In genomic region chr20:17631576-17632319, GRCh38 we compare ENCODE assay signal across 1 cellular context.
TF ChIP-seq lines count a peak whose summit lies in the region.

No MANE protein-coding gene starts in this region.

TF ChIP-seq in HepG2, 621 proteins besides CTCF, POLR2A, EP300 and RAD21 (continues in another document):
- TF ChIP-seq DR1 (CRISPR knock-in tag; IDR thresholded peaks at IDR 0.05) (0 out of 2 replicates have a peak, but pooled peaks have one; percentile 26), MXD1 (CRISPR knock-in tag; IDR thresholded peaks at IDR 0.05) (no peak), CCDC6 (CRISPR knock-in tag; IDR thresholded peaks at IDR 0.05) (no peak), ATM (IDR thresholded peaks at IDR 0.05; ENCODE audit: borderline replicate concordance) (no peak), CHD2 (IDR thresholded peaks at IDR 0.05; ENCODE audit: low read depth, low read length) (no peak), GABPA (IDR thresholded peaks at IDR 0.05; ENCODE audit: low read depth, low read length) (no peak), GABPA (CRISPR knock-in tag; IDR thresholded peaks at IDR 0.05; ENCODE audit: low read depth) (no peak), PRMT3 (CRISPR knock-in tag; IDR thresholded peaks at IDR 0.05; ENCODE audit: borderline replicate concordance, low read depth) (no peak), TFE3 (CRISPR knock-in tag; IDR thresholded peaks at IDR 0.05) (no peak), HDAC6 (IDR thresholded peaks at IDR 0.05; ENCODE audit: low read depth, low read length) (no peak), PCBP2 (optimal IDR thresholded peaks at IDR 0.05; ENCODE audit: low read depth, low read length, poor library complexity, severe bottlenecking) (no peak), KDM1A (CRISPR knock-in tag; IDR thresholded peaks at IDR 0.05) (peak; percentile 58; the same call in 1 of the 2 replicates), PITX1 (CRISPR knock-in tag; IDR thresholded peaks at IDR 0.05) (no peak), ZNF317 (CRISPR knock-in tag; IDR thresholded peaks at IDR 0.05) (no peak), ZMYM4 (CRISPR knock-in tag; IDR thresholded peaks at IDR 0.05) (no peak), ATAD3A (CRISPR knock-in tag; IDR thresholded peaks at IDR 0.05) (no peak), SRF (IDR thresholded peaks at IDR 0.05; ENCODE audit: low read depth, low read length) (no peak), HNF4A (CRISPR knock-in tag; IDR thresholded peaks at IDR 0.05) (peak; percentile 59), ZNF589 (CRISPR knock-in tag; conservative IDR thresholded peaks at IDR 0.05) (no peak), ZNF740 (CRISPR knock-in tag; IDR thresholded peaks at IDR 0.05) (no peak), ZNF749 (CRISPR knock-in tag; IDR thresholded peaks at IDR 0.05; ENCODE audit: borderline replicate concordance) (no peak), ZNF768 (CRISPR knock-in tag; IDR thresholded peaks at IDR 0.05) (0 out of 2 replicates have a peak, but pooled peaks have one; percentile 25), EEA1 (CRISPR knock-in tag; IDR thresholded peaks at IDR 0.05; ENCODE audit: borderline replicate concordance) (no peak), ZNF615 (CRISPR knock-in tag; IDR thresholded peaks at IDR 0.05; ENCODE audit: borderline replicate concordance) (no peak), ARHGAP35 (CRISPR knock-in tag; IDR thresholded peaks at IDR 0.05; ENCODE audit: borderline replicate concordance) (no peak), HNF4G (IDR thresholded peaks at IDR 0.05; ENCODE audit: borderline replicate concordance, low read depth, low read length) (peak; percentile 53; the same call in 1 of the 2 replicates), HNF4G (CRISPR knock-in tag; IDR thresholded peaks at IDR 0.05; ENCODE audit: borderline replicate concordance, low read depth) (no peak), HDAC2 (CRISPR knock-in tag; IDR thresholded peaks at IDR 0.05) (no peak), WIZ (CRISPR knock-in tag; IDR thresholded peaks at IDR 0.05) (no peak), ZSCAN31 (CRISPR knock-in tag; IDR thresholded peaks at IDR 0.05; ENCODE audit: low read depth) (no peak), ZNF780A (CRISPR knock-in tag; IDR thresholded peaks at IDR 0.05) (no peak), ZNF629 (CRISPR knock-in tag; conservative IDR thresholded peaks at IDR 0.05) (peak; percentile 97), ELF1 (CRISPR knock-in tag; IDR thresholded peaks at IDR 0.05) (no peak), HBP1 (CRISPR knock-in tag; IDR thresholded peaks at IDR 0.05; ENCODE audit: low read depth) (no peak), TOE1 (CRISPR knock-in tag; IDR thresholded peaks at IDR 0.05) (no peak), MTERF4 (CRISPR knock-in tag; IDR thresholded peaks at IDR 0.05) (no peak), CENPT (CRISPR knock-in tag; IDR thresholded peaks at IDR 0.05; ENCODE audit: low read depth) (no peak), HNRNPL (IDR thresholded peaks at IDR 0.05; ENCODE audit: low read depth, low read length) (0 out of 2 replicates have a peak, but pooled peaks have one; percentile 41), ZC3H4 (CRISPR knock-in tag; IDR thresholded peaks at IDR 0.05; ENCODE audit: borderline replicate concordance) (no peak), ZMYM3 (CRISPR knock-in tag; IDR thresholded peaks at IDR 0.05) (peak; percentile 86), NFE2L2 (IDR thresholded peaks at IDR 0.05; ENCODE audit: low read length) (no peak), ZNF547 (CRISPR knock-in tag; IDR thresholded peaks at IDR 0.05) (0 out of 2 replicates have a peak, but pooled peaks have one; percentile 30), TP53 (CRISPR knock-in tag; conservative IDR thresholded peaks at IDR 0.05) (no peak), ZNF160 (CRISPR knock-in tag; IDR thresholded peaks at IDR 0.05) (no peak), ARNT (IDR thresholded peaks at IDR 0.05) (no peak), ZMYM2 (CRISPR knock-in tag; IDR thresholded peaks at IDR 0.05) (0 out of 2 replicates have a peak, but pooled peaks have one; percentile 30), REST (IDR thresholded peaks at IDR 0.05; ENCODE audit: borderline replicate concordance in 1 of 2, low read depth in 1 of 2, low read length in 2 of 2) (no peak), ZFP90 (CRISPR knock-in tag; IDR thresholded peaks at IDR 0.05; ENCODE audit: borderline replicate concordance) (0 out of 2 replicates have a peak, but pooled peaks have one; percentile 47), POLR2AphosphoS2 (IDR thresholded peaks at IDR 0.05; ENCODE audit: low read depth, low read length) (no peak), ZC3H13 (CRISPR knock-in tag; IDR thresholded peaks at IDR 0.05) (no peak), MYC (CRISPR knock-in tag; IDR thresholded peaks at IDR 0.05; ENCODE audit: borderline replicate concordance) (0 out of 2 replicates have a peak, but pooled peaks have one; percentile 21), SRY (CRISPR knock-in tag; IDR thresholded peaks at IDR 0.05) (no peak), ZBTB34 (CRISPR knock-in tag; IDR thresholded peaks at IDR 0.05) (no peak), RBM22 (optimal IDR thresholded peaks at IDR 0.05; ENCODE audit: low read length) (peak; percentile 86), HES4 (CRISPR knock-in tag; IDR thresholded peaks at IDR 0.05; ENCODE audit: borderline replicate concordance) (no peak), FLYWCH1 (CRISPR knock-in tag; IDR thresholded peaks at IDR 0.05) (no peak), ZNF687 (CRISPR knock-in tag; IDR thresholded peaks at IDR 0.05) (peak; percentile 28; the same call in 1 of the 2 replicates), ZUFSP (CRISPR knock-in tag; IDR thresholded peaks at IDR 0.05; ENCODE audit: borderline replicate concordance) (no peak), ZNF652 (CRISPR knock-in tag; IDR thresholded peaks at IDR 0.05; ENCODE audit: borderline replicate concordance, low read depth) (no peak), GZF1 (CRISPR knock-in tag; IDR thresholded peaks at IDR 0.05) (no peak)
